ENCODE assay signal across 10 cellular contexts in the genomic region with DNA sequence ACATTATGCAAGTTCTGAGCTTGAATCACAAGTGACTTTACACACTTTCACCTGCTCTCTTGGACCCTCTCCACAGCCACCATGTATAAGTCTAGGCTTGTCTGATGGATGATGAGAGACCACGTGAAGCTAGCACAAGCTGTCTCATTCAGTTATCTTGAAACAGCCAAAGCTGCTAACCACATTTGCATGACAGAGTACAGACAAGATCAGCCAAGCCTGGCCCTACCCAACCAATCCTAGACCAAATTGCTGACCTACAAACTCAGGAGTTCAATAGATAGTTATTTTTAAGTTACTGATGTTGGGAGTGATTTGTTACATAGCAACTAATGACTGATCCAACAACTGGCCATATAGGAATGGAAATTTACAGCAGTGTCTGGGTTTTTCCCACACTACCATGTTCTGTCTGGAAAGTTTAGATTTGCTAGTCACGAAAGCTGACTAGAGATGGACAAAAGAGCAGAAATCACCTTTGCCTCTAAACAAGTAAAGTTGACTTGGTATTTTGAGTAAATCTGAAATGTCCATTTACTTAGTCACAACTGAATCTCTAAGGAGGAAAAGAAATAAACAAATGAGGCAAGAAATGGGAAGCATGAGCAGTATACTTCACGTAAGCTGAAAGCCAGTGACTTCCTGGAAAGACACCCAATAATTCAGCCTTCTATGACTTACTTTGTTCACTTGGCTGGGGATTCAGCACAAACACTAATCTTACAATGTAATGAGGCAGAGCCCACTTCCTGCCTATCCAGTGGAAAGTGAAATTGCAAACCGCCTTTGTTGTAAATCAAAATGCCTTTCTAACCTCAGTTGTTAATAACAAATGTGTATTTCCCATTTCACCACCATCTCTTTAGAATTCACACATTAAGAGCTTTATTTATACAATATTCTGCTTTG.
DNase-seq lines count a peak whose midpoint lies in the region; ATAC-seq and TF ChIP-seq lines count a peak whose summit lies in the region.
"Had no signal": no experiment of that assay in that cellular context is flagged by ENCODE, and none has a peak within 500 bp of the region (broad histone marks: within the 10 kb centered on the region; RNA-seq: fewer than 3 reads in every experiment).

No MANE protein-coding gene starts in this region.

- H3K4me1 ChIP-seq in mesodermal cell (ENCODE audit: control insufficient read depth, insufficient read depth, low read length, poor library complexity, severe bottlenecking): no peaks in the 10 kb centered on the region
- H3K4me1 ChIP-seq: prostate gland had no signal

- no peaks in the 10 kb centered on the region for H3K36me3 ChIP-seq in mesodermal cell (ENCODE audit: control insufficient read depth, insufficient read depth, low read length)
- H3K36me3 ChIP-seq: prostate gland had no signal

- DNase-seq in DMS79 treated with DMSO at 0.1 percent for 48 hours (lab: John Stamatoyannopoulos, UW): no peak
- no peak for DNase-seq in RWPE1 (ENCODE audit: low spot score)
- DNase-seq in NCI-H1105 (lab: John Stamatoyannopoulos, UW): no peak
- DNase-seq in RKO (ENCODE audit: low spot score): no peak
- DNase-seq: activated CD4-positive, alpha-beta T cell treated with anti-CD3 and anti-CD28 coated beads, Interleukin-2, amount 50 U/mL, for 48 hours had no signal

- H3K27ac ChIP-seq in mesodermal cell (ENCODE audit: low read depth, low read length, severe bottlenecking) (peak overlapping the region; percentile 19), RWPE1 (no peak overlapping the region)
- H3K27ac ChIP-seq: prostate gland had no signal

- CTCF ChIA-PET in RWPE1 (lab: Yijun Ruan, JAX): no interaction called here

- POLR2A ChIA-PET in RWPE1 (lab: Yijun Ruan, JAX; ENCODE audit: low non-redundant PET): no interaction called here

- TF ChIP-seq CTCF in RWPE1 (conservative IDR thresholded peaks at IDR 0.05; ENCODE audit: low read depth): no peak

- 86 to 89% methylated on average over 1 to 3 of the region's 4 CpGs for WGBS in mesodermal cell (ENCODE audit: insufficient coverage in 2 of 2), 2 experiments

- no peak overlapping the region for H3K4me3 ChIP-seq in mesodermal cell (ENCODE audit: extremely low read depth, insufficient read depth, low read length, poor library complexity, severe bottlenecking)
- H3K4me3 ChIP-seq: prostate gland had no signal

- H3K9me3 ChIP-seq in mesodermal cell (ENCODE audit: control insufficient read depth, low read length): peaks cover 13% of the 10 kb centered on the region
- H3K9me3 ChIP-seq: prostate gland had no signal

- peak; percentile 87 for ATAC-seq in GM18868 (IDR thresholded peaks at IDR 0.05; ENCODE audit: unreplicated experiment)
- ATAC-seq in GM21786 (IDR thresholded peaks at IDR 0.05; ENCODE audit: unreplicated experiment): peak; percentile 68
- ATAC-seq in HG03457 (IDR thresholded peaks at IDR 0.05; ENCODE audit: unreplicated experiment): peak; percentile 93
